8 cellular contexts compared by ENCODE assay signal in the genomic region with DNA sequence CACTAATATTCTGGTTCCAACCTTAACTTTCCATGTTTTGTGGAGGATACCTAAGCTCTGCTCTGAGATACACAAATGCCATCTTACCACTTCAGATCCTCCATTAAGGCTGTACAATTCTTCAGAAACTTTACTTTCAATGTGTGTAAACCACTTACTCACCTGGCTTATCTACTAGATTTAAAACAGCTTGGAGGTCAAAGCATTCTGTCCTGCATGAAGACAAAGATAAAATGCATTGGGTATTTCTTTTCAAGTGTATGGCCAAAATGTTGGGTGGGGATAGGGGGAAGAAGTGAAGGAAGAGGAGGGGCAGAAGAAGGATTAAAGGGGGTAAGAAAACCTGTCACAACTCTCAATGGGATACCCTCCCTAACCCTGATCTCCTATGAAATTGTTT. TPM values are rescaled to one million over a fixed set of nuclear protein-coding genes. Genes with fewer than 3 reads are reported as not detected.
DNase-seq lines count a peak whose midpoint lies in the region; ATAC-seq and FAIRE-seq lines count a peak whose summit lies in the region.

No MANE protein-coding gene starts in this region.

- H3K4me3 Mint-ChIP-seq in activated CD4-positive, alpha-beta memory T cell treated with anti-CD3 and anti-CD28 coated beads for 36 hours: peak overlapping the region; percentile 79

- H3K27ac ChIP-seq in iPS DF 6.9 (ENCODE audit: low read length) (no peak overlapping the region), small intestine (ENCODE audit: low read depth in 1 of 2, low read length in 1 of 2) (peak overlapping the region in 1 of 2 donors; percentile 99)

- intact Hi-C loops in activated CD4-positive, alpha-beta memory T cell treated with anti-CD3 and anti-CD28 coated beads for 36 hours (cut with micrococcal nuclease): loop anchor here (2.0 kb wide), 5 partner anchors 27 to 301 kb away; partner anchors contain the start of genes ARPC5L, HSPA5, NR6A1 and RABEPK

- H3K9me3 Mint-ChIP-seq in activated CD4-positive, alpha-beta memory T cell treated with anti-CD3 and anti-CD28 coated beads for 36 hours: no peaks in the 10 kb centered on the region

- H3K4me1 ChIP-seq in HAP-1 (peaks cover 17% of the 10 kb centered on the region), iPS DF 6.9 (ENCODE audit: control insufficient read depth, insufficient read depth, low read length) (peaks cover 1% of the 10 kb centered on the region; the same call in 1 of the 2 replicates), small intestine (ENCODE audit: control insufficient read depth in 2 of 2, insufficient read depth in 1 of 2, low read depth in 1 of 2, low read length in 1 of 2) (peaks cover 0 to 1% of the 10 kb centered on the region in 2 donors)

- H3K36me3 Mint-ChIP-seq in activated CD4-positive, alpha-beta memory T cell treated with anti-CD3 and anti-CD28 coated beads for 36 hours: peaks cover 17% of the 10 kb centered on the region

- POLR2A ChIA-PET in activated CD4-positive, alpha-beta memory T cell treated with anti-CD3 and anti-CD28 coated beads for 36 hours (lab: Charles Lee): interaction anchor here (0.9 kb wide), 1 partner anchor 302 kb away, joined by 3 read pairs; the partner anchor contains the start of gene HSPA5

- H3K27me3 Mint-ChIP-seq in activated CD4-positive, alpha-beta memory T cell treated with anti-CD3 and anti-CD28 coated beads for 36 hours: no peaks in the 10 kb centered on the region

- peak overlapping the region; percentile 86 for H3K4me3 ChIP-seq in HAP-1
- peak overlapping the region; percentile 80; the same call in 1 of the 2 replicates for H3K4me3 ChIP-seq in iPS DF 6.9 (ENCODE audit: low read length)
- peak overlapping the region; percentile 90 to 91 for H3K4me3 ChIP-seq in small intestine (ENCODE audit: low read depth in 1 of 2, low read length in 2 of 2)

- H3K27me3 ChIP-seq in HAP-1 (ENCODE audit: low read depth) (no peaks in the 10 kb centered on the region), iPS DF 6.9 (ENCODE audit: control insufficient read depth, insufficient read depth, low read length) (no peaks in the 10 kb centered on the region), small intestine (ENCODE audit: control insufficient read depth in 2 of 2, insufficient read depth in 2 of 2, low read length in 2 of 2) (no peaks in the 10 kb centered on the region)

- CTCF ChIA-PET in activated CD4-positive, alpha-beta memory T cell treated with anti-CD3 and anti-CD28 coated beads for 36 hours (lab: Charles Lee): no interaction called here

- in situ Hi-C loops in HAP-1 (cut with MboI; ENCODE audit: low sequenced_read_pairs): no loop called here

- peaks cover 24% of the 10 kb centered on the region for H3K4me1 Mint-ChIP-seq in activated CD4-positive, alpha-beta memory T cell treated with anti-CD3 and anti-CD28 coated beads for 36 hours (ENCODE audit: low read depth)

- H3K36me3 ChIP-seq in HAP-1 (replicated peaks) (peaks cover 17% of the 10 kb centered on the region), iPS DF 6.9 (ENCODE audit: control insufficient read depth, insufficient read depth, low read length) (no peaks in the 10 kb centered on the region), small intestine (ENCODE audit: control insufficient read depth in 2 of 2, insufficient read depth in 2 of 2, low read length in 2 of 2) (peaks cover 0 to 3% of the 10 kb centered on the region in 2 donors)

- no peak for ATAC-seq in HG03432 (IDR thresholded peaks at IDR 0.05; ENCODE audit: unreplicated experiment)

- no peak for FAIRE-seq in small intestine (lab: Jason Lieb, UNC)

- H3K27ac Mint-ChIP-seq in activated CD4-positive, alpha-beta memory T cell treated with anti-CD3 and anti-CD28 coated beads for 36 hours: peak overlapping the region; percentile 82

- H3K9me3 ChIP-seq in HAP-1 (no peaks in the 10 kb centered on the region), iPS DF 6.9 (ENCODE audit: control insufficient read depth, insufficient read depth, low read length) (no peaks in the 10 kb centered on the region), small intestine (ENCODE audit: control insufficient read depth, low read depth) (no peaks in the 10 kb centered on the region)

- DNase-seq in HAP-1 (ENCODE audit: low spot score in 2 of 2): no peak
- DNase-seq in activated CD4-positive, alpha-beta memory T cell treated with anti-CD3 and anti-CD28 coated beads for 36 hours: no peak
- DNase-seq in iPS DF 6.9 (ENCODE audit: low read depth, low spot score): no peak
- peak; percentile 3 for DNase-seq in small intestine
- no peak for DNase-seq in anterior cingulate cortex (lab: John Stamatoyannopoulos, UW)
- no peak for DNase-seq in activated CD4-positive, CD25-positive, alpha-beta regulatory T cell (lab: John Stamatoyannopoulos, UW)
- DNase-seq in NCI-H1092 treated with DMSO at 0.1 percent for 48 hours (lab: John Stamatoyannopoulos, UW): no peak

RNA-seq across cellular contexts. Expression of gene GOLGA1, which starts 0.9 kb away (rescaled TPM):
- 10 to 100 TPM; 14.1 to 15.3 TPM for total RNA-seq in activated CD4-positive, alpha-beta memory T cell treated with anti-CD3 and anti-CD28 coated beads for 36 hours
- polyA plus RNA-seq in small intestine: 10 to 100 TPM in 2 of 3 donors, 1 to 10 TPM in 1; 9.1 to 18.8 (median 10.8) TPM
